Comparison of ENCODE assay signal across 8 cellular contexts in the genomic region with DNA sequence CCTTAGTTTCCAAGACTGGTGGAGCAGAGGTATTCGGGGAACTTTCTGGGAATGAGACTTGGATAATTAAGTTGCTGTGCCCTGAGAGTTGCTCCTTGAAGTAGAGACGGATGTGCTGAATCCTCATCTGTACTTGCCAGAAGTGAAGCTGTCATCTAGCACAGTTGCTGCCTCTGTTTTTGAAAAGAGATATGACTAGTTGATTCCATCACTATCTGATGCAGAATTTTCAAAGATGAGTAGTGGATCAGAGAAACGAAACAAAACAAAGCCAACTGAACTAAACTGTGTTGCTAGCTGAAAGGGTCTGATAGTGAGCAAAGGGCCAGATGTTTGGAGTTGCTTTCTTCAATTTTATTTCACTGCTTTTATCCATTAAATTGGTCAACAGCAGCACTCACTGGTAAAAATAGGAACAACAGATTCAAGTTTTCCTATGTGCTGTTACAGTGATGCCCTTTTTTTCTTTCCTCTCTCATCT. TPM values are rescaled to one million over a fixed set of nuclear protein-coding genes. Genes with fewer than 3 reads are reported as not detected.
DNase-seq lines count a peak whose midpoint lies in the region; ATAC-seq and FAIRE-seq lines count a peak whose summit lies in the region.

No MANE protein-coding gene starts in this region.

- no peak for FAIRE-seq in GM19239 (lab: Jason Lieb, UNC)

- ATAC-seq in GM21786 (IDR thresholded peaks at IDR 0.05; ENCODE audit: unreplicated experiment), result no peak
- ATAC-seq in GM19452 (IDR thresholded peaks at IDR 0.05; ENCODE audit: unreplicated experiment), result no peak

- DNase-seq in AML-193 (lab: John Stamatoyannopoulos, UW) (peak; percentile 6 to 8), M059J (ENCODE audit: low read depth) (peak; percentile 60), dermis blood vessel endothelial cell (peak; percentile 65), myocyte (ENCODE audit: low read depth) (peak; percentile 65), GM19239 (ENCODE audit: insufficient read length, low spot score) (no peak), LoVo (ENCODE audit: low spot score) (no peak)

RNA-seq across cellular contexts. Expression of gene MITF, which starts 52.7 kb away (rescaled TPM):
- total RNA-seq in M059J (2014; rRNA removed; shearing (Covaris generic)), result 6.3 and 11.7 TPM in 2 replicates
- 1.5 and 5.7 TPM in 2 replicates for total RNA-seq in dermis blood vessel endothelial cell
- 12.5 and 17.7 TPM in 2 replicates for total RNA-seq in myocyte
- polyA plus RNA-seq in myocyte (2012), result 6.5 TPM

Comparison
In these comparisons a context has a peak if more than half of its experiments do, and no peak if none do; other contexts are left out.
1. DNase-seq: peak in AML-193 (2 of 2), M059J (single experiment), dermis blood vessel endothelial cell (single experiment) and myocyte (single experiment); none in GM19239 (single experiment) and LoVo (single experiment).